ENCODE assay signal across 1 cellular context in the genomic region with DNA sequence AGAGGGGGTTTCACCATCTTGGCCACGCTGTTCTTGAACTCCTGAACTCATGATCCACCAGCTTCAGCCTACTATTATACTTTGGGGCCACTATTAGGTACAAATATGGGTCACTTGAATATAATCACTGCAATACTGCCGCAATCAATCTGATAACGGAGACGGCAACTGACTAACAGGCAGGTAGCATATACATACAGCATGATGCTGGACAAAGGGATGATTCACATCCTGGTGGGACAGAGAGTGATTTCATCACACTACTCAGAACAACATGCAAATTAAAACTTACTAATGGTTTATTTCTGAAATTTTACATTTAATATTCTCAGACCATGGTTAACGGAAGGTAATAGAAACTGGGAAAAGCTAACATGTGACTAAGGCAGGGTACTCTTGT.
TF ChIP-seq lines count a peak whose summit lies in the region.

No MANE protein-coding gene starts in this region.

TF ChIP-seq in HCT116, 20 proteins besides CTCF, POLR2A, EP300 and RAD21 (continued from another document):
- TF ChIP-seq, protein P1, sequence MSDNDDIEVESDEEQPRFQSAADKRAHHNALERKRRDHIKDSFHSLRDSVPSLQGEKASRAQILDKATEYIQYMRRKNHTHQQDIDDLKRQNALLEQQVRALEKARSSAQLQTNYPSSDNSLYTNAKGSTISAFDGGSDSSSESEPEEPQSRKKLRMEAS (IDR thresholded peaks at IDR 0.05), result no peak
- no peak for TF ChIP-seq ELF1 (IDR thresholded peaks at IDR 0.05; ENCODE audit: borderline replicate concordance, low read depth)
- TF ChIP-seq EZH2phosphoT487 (IDR thresholded peaks at IDR 0.05; ENCODE audit: borderline replicate concordance), result no peak
- TF ChIP-seq TCF7L2 (IDR thresholded peaks at IDR 0.05; ENCODE audit: borderline replicate concordance, extremely low read depth, insufficient read depth, insufficient read length), result no peak
- TF ChIP-seq CEBPB (IDR thresholded peaks at IDR 0.05; ENCODE audit: low read depth), result peak; percentile 87
- TF ChIP-seq FOSL1 (IDR thresholded peaks at IDR 0.05; ENCODE audit: low read depth), result peak; percentile 59
- TF ChIP-seq JUND (IDR thresholded peaks at IDR 0.05), result peak; percentile 28; the same call in 1 of the 2 replicates
TF ChIP-seq in HCT116: peak in this region for 4.
